ENCODE assay signal across 23 cellular contexts in genomic region chr3:53811143-53811915, GRCh38. TPM values are rescaled to one million over a fixed set of nuclear protein-coding genes. Genes with fewer than 3 reads are reported as not detected.
DNase-seq lines count a peak whose midpoint lies in the region; ATAC-seq, FAIRE-seq and TF ChIP-seq lines count a peak whose summit lies in the region.
"Had no signal": no experiment of that assay in that cellular context is flagged by ENCODE, and none has a peak within 500 bp of the region (broad histone marks: within the 10 kb centered on the region; RNA-seq: fewer than 3 reads in every experiment).

No MANE protein-coding gene starts in this region.

- H4K91ac ChIP-seq in H1 (replicated peaks; ENCODE audit: insufficient read length, low read length) = no peak overlapping the region

- no peak overlapping the region for H2AFZ ChIP-seq in H1 (ENCODE audit: low read length)

- no peak overlapping the region for H2AK5ac ChIP-seq in H1 (ENCODE audit: low read depth, low read length)

- TF ChIP-seq RAD21 in H1 (IDR thresholded peaks at IDR 0.05 in 1 of 2, conservative IDR thresholded peaks at IDR 0.05 in 1 of 2; ENCODE audit: low read depth in 2 of 2, low read length in 2 of 2) = no peak

- no peaks in the 10 kb centered on the region for H3K23me2 ChIP-seq in H1 (ENCODE audit: low read depth, low read length)

- H3K9ac ChIP-seq in H1 (replicated peaks in 1 of 4; ENCODE audit: extremely low read depth in 1 of 4, low read depth in 3 of 4, low read length in 3 of 4) = no peak overlapping the region
- H3K9ac ChIP-seq: BLaER1 had no signal

- H3K9me3 Mint-ChIP-seq in chondrocyte (ENCODE audit: low read depth) = no peaks in the 10 kb centered on the region
- H3K9me3 Mint-ChIP-seq: CD8-positive, alpha-beta T cell had no signal

- TF ChIP-seq EP300 in H1 (IDR thresholded peaks at IDR 0.05; ENCODE audit: borderline replicate concordance in 1 of 2, low read depth in 2 of 2, low read length in 2 of 2) (no peak), stomach (IDR thresholded peaks at IDR 0.05) (no peak)

- H3K4me1 ChIP-seq in H1 (replicated peaks in 1 of 4; ENCODE audit: control insufficient read depth in 3 of 4, insufficient read depth in 4 of 4, low read length in 3 of 4) (no peaks in the 10 kb centered on the region; a peak in 2 of 7 replicates), right lobe of liver (peaks cover 0 to 8% (median 0%) of the 10 kb centered on the region in 4 donors), stomach (peaks cover 0 to 5% (median 0%) of the 10 kb centered on the region in 4 donors)
- H3K4me1 ChIP-seq: SJSA1 had no signal

- H3K4me3 ChIP-seq in H1 (ENCODE audit: extremely low read depth in 1 of 4, insufficient read depth in 2 of 4, low read depth in 3 of 4, low read length in 4 of 4) (no peak overlapping the region), right lobe of liver (no peak overlapping the region), stomach (no peak overlapping the region)
- H3K4me3 ChIP-seq: BLaER1, SJSA1 had no signal

- FAIRE-seq in H1 (lab: Jason Lieb, UNC) = no peak
- FAIRE-seq: G401.6 had no signal

- H3K18ac ChIP-seq in H1 (ENCODE audit: extremely low read depth, low read length) = no peak overlapping the region

- TF ChIP-seq POLR2A in H1 (IDR thresholded peaks at IDR 0.05; ENCODE audit: control extremely low read depth in 1 of 2, low read depth in 2 of 2, low read length in 2 of 2) = no peak
- no peak for TF ChIP-seq POLR2A in right lobe of liver (IDR thresholded peaks at IDR 0.05)
- no peak for TF ChIP-seq POLR2A in stomach (IDR thresholded peaks at IDR 0.05)

- CTCF ChIA-PET in H1 (lab: Charles Lee; ENCODE audit: partially characterized antibody) = interaction anchor here (0.5 to 2.1 kb wide), 10 partner anchors 9 to 1147 kb away, joined by 3 to 6 read pairs (median 3); no protein-coding TSS in a partner anchor
- CTCF ChIA-PET in GM10248 (lab: Yijun Ruan, JAX) = interaction anchor here (1.0 kb wide), 1 partner anchor 436 kb away, joined by 3 read pairs; no protein-coding TSS in a partner anchor

- peak overlapping the region; percentile 38; the same call in 1 of the 2 replicates for H4K8ac ChIP-seq in H1 (ENCODE audit: extremely low read depth, insufficient read depth, low read length)

- TF ChIP-seq CTCF in chondrocyte (IDR thresholded peaks at IDR 0.05) (no peak), H1 (IDR thresholded peaks at IDR 0.05; ENCODE audit: control extremely low read depth in 1 of 3, insufficient read depth in 1 of 3, low read depth in 1 of 3, low read length in 3 of 3) (no peak), right lobe of liver (IDR thresholded peaks at IDR 0.05) (no peak), stomach (IDR thresholded peaks at IDR 0.05) (no peak), GM10248 (IDR thresholded peaks at IDR 0.05; ENCODE audit: control extremely low read depth, extremely low read depth, low read depth, missing control alignments) (no peak)

- H2BK20ac ChIP-seq in H1 (ENCODE audit: low read length) = no peak overlapping the region

- H3K9me3 ChIP-seq in H1 (ENCODE audit: insufficient read depth in 2 of 2, low read depth in 1 of 2, low read length in 1 of 2) (no peaks in the 10 kb centered on the region), right lobe of liver (no peaks in the 10 kb centered on the region), stomach (no peaks in the 10 kb centered on the region)
- H3K9me3 ChIP-seq: BLaER1, SJSA1 had no signal

- H3K79me2 ChIP-seq in H1 (ENCODE audit: control insufficient read depth in 1 of 2, insufficient read depth in 2 of 2, low read length in 2 of 2) = no peaks in the 10 kb centered on the region

- H3K27ac ChIP-seq in H1 (ENCODE audit: low read depth, low read length) (no peak overlapping the region), right lobe of liver (no peak overlapping the region), stomach (no peak overlapping the region)
- H3K27ac ChIP-seq: BLaER1, SJSA1 had no signal

- H3K36me3 ChIP-seq in H1 (ENCODE audit: control insufficient read depth in 2 of 4, insufficient read depth in 4 of 4, low read length in 3 of 4) (no peaks in the 10 kb centered on the region), right lobe of liver (no peaks in the 10 kb centered on the region), stomach (peaks cover 0 to 14% (median 8%) of the 10 kb centered on the region in 4 donors)
- H3K36me3 ChIP-seq: BLaER1, SJSA1 had no signal

- H2BK5ac ChIP-seq in H1 (ENCODE audit: low read depth, low read length) = no peak overlapping the region

- H2BK15ac ChIP-seq in H1 (ENCODE audit: low read length) = no peak overlapping the region

- no peak overlapping the region for H3K4me2 ChIP-seq in H1 (ENCODE audit: insufficient read depth in 1 of 2, low read depth in 2 of 2, low read length in 2 of 2)
- H3K4me2 ChIP-seq: BLaER1 had no signal

- H4K20me1 ChIP-seq in H1 (replicated peaks in 1 of 2; ENCODE audit: control insufficient read depth in 1 of 2, insufficient read depth in 2 of 2, low read length in 2 of 2) = peaks cover 0 to 6% of the 10 kb centered on the region in 2 experiments
- H4K20me1 ChIP-seq: BLaER1 had no signal

- no peaks in the 10 kb centered on the region for H3K36me3 Mint-ChIP-seq in chondrocyte (ENCODE audit: low read depth)
- H3K36me3 Mint-ChIP-seq: CD8-positive, alpha-beta T cell had no signal

- H3K56ac ChIP-seq in H1 (replicated peaks; ENCODE audit: insufficient read length, low read depth, low read length) = no peak overlapping the region

- H3K27me3 Mint-ChIP-seq in chondrocyte (ENCODE audit: low read depth) = no peaks in the 10 kb centered on the region

- no peak overlapping the region for H4K5ac ChIP-seq in H1 (ENCODE audit: insufficient read length, low read depth, low read length)

- intact Hi-C loops in right lobe of liver (cut with DNase I) (no loop called here), stomach (cut with DNase I; ENCODE audit: low total_unique reads) (no loop called here)

- no peaks in the 10 kb centered on the region for H3K79me1 ChIP-seq in H1 (ENCODE audit: low read depth, low read length)

- no peak overlapping the region for H3K14ac ChIP-seq in H1 (ENCODE audit: insufficient read length)

- POLR2A ChIA-PET in H1 (lab: Charles Lee; ENCODE audit: partially characterized antibody) = no interaction called here
- POLR2A ChIA-PET in GM10248 (lab: Yijun Ruan, JAX) = no interaction called here

- H3K4ac ChIP-seq in H1 (replicated peaks; ENCODE audit: insufficient read length, low read depth, low read length) = no peak overlapping the region

- WGBS in H1 (ENCODE audit: extremely low coverage in 1 of 2, insufficient coverage in 1 of 2, insufficient read length in 1 of 2, insufficient replicate concordance in 2 of 2, low coverage in 1 of 2, low lambda C conversion rate in 2 of 2, missing lambda C conversion rate in 1 of 2), 2 experiments = 89% methylated on average over 23 of the region's 24 CpGs; no CpG with 5 or more reads in 1 of the 2 experiments
- WGBS in right lobe of liver (ENCODE audit: insufficient coverage, low coverage, low lambda C conversion rate, missing lambda C conversion rate) = 88% methylated on average over 14 of the region's 24 CpGs
- 91 to 94% (median 91%) methylated on average over 24 of the region's 24 CpGs for WGBS in stomach, 5 donors

- H3K4me3 Mint-ChIP-seq in chondrocyte (ENCODE audit: unreplicated experiment) = no peak overlapping the region
- H3K4me3 Mint-ChIP-seq: CD8-positive, alpha-beta T cell had no signal

- peak in 2 of 4 donors; percentile 25 to 36 for ATAC-seq in right lobe of liver
- ATAC-seq in HG03571 (IDR thresholded peaks at IDR 0.05; ENCODE audit: unreplicated experiment) = no peak
- ATAC-seq: CD8-positive, alpha-beta T cell; Right ventricle myocardium inferior had no signal

- no peak overlapping the region for H3K23ac ChIP-seq in H1 (ENCODE audit: insufficient read length)

- H2BK120ac ChIP-seq in H1 (replicated peaks; ENCODE audit: low read depth, low read length) = no peak overlapping the region

- no peak overlapping the region for H2BK12ac ChIP-seq in H1 (ENCODE audit: low read depth, low read length)

- H3K27me3 ChIP-seq in H1 (replicated peaks in 1 of 4; ENCODE audit: control insufficient read depth in 3 of 4, extremely low read depth in 1 of 4, insufficient read depth in 3 of 4, low read length in 3 of 4) (no peaks in the 10 kb centered on the region), right lobe of liver (no peaks in the 10 kb centered on the region), stomach (no peaks in the 10 kb centered on the region)
- H3K27me3 ChIP-seq: BLaER1, SJSA1 had no signal

- peaks cover 7% of the 10 kb centered on the region for H3K4me1 Mint-ChIP-seq in chondrocyte (ENCODE audit: low read depth)

- no peak overlapping the region for H3K27ac Mint-ChIP-seq in chondrocyte (ENCODE audit: unreplicated experiment)
- H3K27ac Mint-ChIP-seq: CD8-positive, alpha-beta T cell had no signal

- DNase-seq in chondrocyte (ENCODE audit: low spot score) (peak; percentile 86), H1 (ENCODE audit: low read depth in 1 of 2, low spot score in 2 of 2) (no peak), right lobe of liver (peak in 2 of 3 donors; percentile 43 to 50), stomach (peak; percentile 22), GM10248 (ENCODE audit: extremely low spot score) (no peak), C1 segment of cervical spinal cord (lab: John Stamatoyannopoulos, UW) (no peak)
- DNase-seq: ACHN, Calu3, H7, KBM-7, MM.1S, NCI-H1048, NCI-H1417 treated with DMSO at 0.1 percent for 48 hours, NCI-H187, NCI-H2107, NCI-H446 treated with DMSO at 0.1 percent for 48 hours, NCI-H526 treated with DMSO at 0.1 percent for 48 hours had no signal

RNA-seq across cellular contexts. Expression of gene CHDH, which starts 34.9 kb away (rescaled TPM):
- total RNA-seq in chondrocyte (0.46 to 0.67 TPM (median 0.60 TPM) in 3 replicates), right lobe of liver (10 to 100 TPM; 25.0 to 49.1 (median 39.4) TPM), stomach (100 to 1,000 TPM in 1 of 5 donors, 10 to 100 TPM in 2, 1 to 10 TPM in 2; 8.2 to 385 (median 13.4) TPM)
- 8.9 and 10.3 TPM in 2 replicates for total RNA-seq in H1 (2021; fragmentation: NEBNext Ultra II Directional; extraction: Animal tissue kit (Norgen Biotek cat#: 25700))
- polyA plus RNA-seq in H1 (2011; rRNA removed) (4.9 and 7.3 TPM in 2 replicates), stomach (1 to 10 TPM; 1.7 to 3.7 (median 3.4) TPM)
- 5.5 TPM for polyA plus RNA-seq in H1 (2011; cell fraction: cytosol; rRNA removed)
- polyA plus RNA-seq in H1 (2011; cell fraction: nucleus; rRNA removed) = 10.1 TPM
- 7.7 to 9.2 TPM (median 8.3 TPM) in 4 replicates for polyA plus RNA-seq in H1 (2012, experiment 1 of 2)
- 2.2 TPM for polyA plus RNA-seq in H1 (2012, experiment 2 of 2)
- 3.4 TPM for polyA plus RNA-seq in H1 (2013, experiment 1 of 2)
- 3.0 TPM for polyA plus RNA-seq in H1 (2013, experiment 2 of 2)
- 6.6 and 8.2 TPM in 2 replicates for polyA minus RNA-seq in H1 (2011; rRNA and poly(A)+ RNA removed)
- 7.0 TPM for polyA minus RNA-seq in H1 (2011; cell fraction: cytosol; rRNA and poly(A)+ RNA removed)
- polyA minus RNA-seq in H1 (2011; cell fraction: nucleus; rRNA and poly(A)+ RNA removed) = 7.1 TPM
- total RNA-seq: CD8-positive, alpha-beta T cell; SJSA1 had no signal

RNA-seq across cellular contexts. Expression of gene IL17RB, which starts 35.0 kb away (rescaled TPM):
- total RNA-seq in chondrocyte (0.22 to 0.36 TPM (median 0.31 TPM) in 3 replicates), right lobe of liver (10 to 100 TPM; 19.8 to 30.2 (median 27.3) TPM), stomach (10 to 100 TPM in 1 of 5 donors, 1 to 10 TPM in 4; 2.5 to 34.2 (median 3.5) TPM)
- 6.9 and 7.0 TPM in 2 replicates for total RNA-seq in H1 (2021; fragmentation: NEBNext Ultra II Directional; extraction: Animal tissue kit (Norgen Biotek cat#: 25700))
- polyA plus RNA-seq in H1 (2011; rRNA removed) (13.3 and 24.6 TPM in 2 replicates), stomach (1 to 10 TPM in 2 of 3 donors, under 1 TPM in 1; 0.61 to 4.5 (median 3.1) TPM)
- 18.2 TPM for polyA plus RNA-seq in H1 (2011; cell fraction: cytosol; rRNA removed)
- polyA plus RNA-seq in H1 (2011; cell fraction: nucleus; rRNA removed) = 37.5 TPM
- 10.2 to 14.6 TPM (median 13.4 TPM) in 4 replicates for polyA plus RNA-seq in H1 (2012, experiment 1 of 2)
- 2.8 TPM for polyA plus RNA-seq in H1 (2012, experiment 2 of 2)
- polyA plus RNA-seq in H1 (2013, experiment 1 of 2) = 7.9 TPM
- polyA plus RNA-seq in H1 (2013, experiment 2 of 2) = 7.8 TPM
- 10.2 and 22.3 TPM in 2 replicates for polyA minus RNA-seq in H1 (2011; rRNA and poly(A)+ RNA removed)
- polyA minus RNA-seq in H1 (2011; cell fraction: cytosol; rRNA and poly(A)+ RNA removed) = 4.8 TPM
- polyA minus RNA-seq in H1 (2011; cell fraction: nucleus; rRNA and poly(A)+ RNA removed) = 9.0 TPM
- total RNA-seq: CD8-positive, alpha-beta T cell; SJSA1 had no signal

Comparison
In these comparisons a context has a peak if more than half of its experiments do, and no peak if none do; other contexts are left out.
1. DNase-seq: peak in chondrocyte (single experiment), right lobe of liver (2 of 3) and stomach (single experiment); none in H1 (0 of 2), GM10248 (single experiment) and C1 segment of cervical spinal cord (0 of 14).